Comparison of ENCODE assay signal across 14 cellular contexts in the genomic region with DNA sequence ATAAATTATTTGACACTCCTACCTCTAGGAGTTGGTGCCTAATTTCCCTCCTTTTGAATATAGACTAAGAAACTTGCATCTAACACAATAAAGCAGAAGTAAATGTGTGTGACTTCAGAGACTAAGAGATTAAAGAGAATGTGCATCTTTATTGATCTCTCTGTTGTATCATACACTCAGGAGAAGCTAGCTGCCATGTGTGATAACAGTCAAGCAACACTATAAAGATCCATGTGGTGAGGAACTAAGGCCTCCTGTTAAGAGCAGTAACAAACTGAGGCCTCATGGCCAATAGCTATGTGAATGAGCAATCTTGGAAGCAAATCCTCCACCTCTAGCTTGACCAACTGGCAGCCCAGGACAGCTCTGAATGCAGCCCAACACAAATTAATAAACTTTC. TPM values are rescaled to one million over a fixed set of nuclear protein-coding genes. Genes with fewer than 3 reads are reported as not detected.
DNase-seq lines count a peak whose midpoint lies in the region; ATAC-seq, FAIRE-seq and TF ChIP-seq lines count a peak whose summit lies in the region.
"Had no signal": no experiment of that assay in that cellular context is flagged by ENCODE, and none has a peak within 500 bp of the region (broad histone marks: within the 10 kb centered on the region; RNA-seq: fewer than 3 reads in every experiment).

No MANE protein-coding gene starts in this region.

- FAIRE-seq in urothelium cell line (lab: Jason Lieb, UNC): no peak
- FAIRE-seq: colon had no signal

- intact Hi-C loops in Calu3 (cut with micrococcal nuclease; ENCODE audit: unreplicated experiment): loop anchor here (5.0 to 10.0 kb wide), 4 partner anchors 193 to 330 kb away; a partner anchor contains a TSS

- ATAC-seq in GM18909 (IDR thresholded peaks at IDR 0.05; ENCODE audit: poor library complexity, unreplicated experiment) (peak; percentile 22), HG03457 (IDR thresholded peaks at IDR 0.05; ENCODE audit: unreplicated experiment) (no peak)

- POLR2A ChIA-PET in GM10248 (lab: Yijun Ruan, JAX): no interaction called here

- H3K27ac Mint-ChIP-seq in Calu3 (ENCODE audit: unreplicated experiment): no peak overlapping the region
- H3K27ac Mint-ChIP-seq: activated CD4-positive, alpha-beta memory T cell treated with anti-CD3 and anti-CD28 coated beads for 36 hours; activated naive CD4-positive, alpha-beta T cell treated with anti-CD3 and anti-CD28 coated beads, Interleukin-2, amount 50 U/mL, for 24 hours had no signal

- peak overlapping the region; percentile 9 for H3K4me3 Mint-ChIP-seq in Calu3 (ENCODE audit: low read depth, unreplicated experiment)
- H3K4me3 Mint-ChIP-seq: activated CD4-positive, alpha-beta memory T cell treated with anti-CD3 and anti-CD28 coated beads for 36 hours; activated naive CD4-positive, alpha-beta T cell treated with anti-CD3 and anti-CD28 coated beads, Interleukin-2, amount 50 U/mL, for 24 hours had no signal

- no peaks in the 10 kb centered on the region for H3K9me3 Mint-ChIP-seq in Calu3 (ENCODE audit: low read depth, unreplicated experiment)
- H3K9me3 Mint-ChIP-seq: activated naive CD4-positive, alpha-beta T cell treated with anti-CD3 and anti-CD28 coated beads, Interleukin-2, amount 50 U/mL, for 24 hours had no signal

- CTCF ChIA-PET in Calu3 (lab: Charles Lee) (no interaction called here), GM10248 (lab: Yijun Ruan, JAX) (interaction anchor here (0.7 to 1.6 kb wide), 3 partner anchors 18 to 478 kb away, joined by 3 to 5 read pairs (median 3); no protein-coding TSS in a partner anchor)

- TF ChIP-seq POLR2A in erythroblast (IDR thresholded peaks at IDR 0.05; ENCODE audit: low read length): no peak

- TF ChIP-seq CTCF in Calu3 (IDR thresholded peaks at IDR 0.05; ENCODE audit: unreplicated experiment) (no peak), GM10248 (IDR thresholded peaks at IDR 0.05; ENCODE audit: control extremely low read depth, extremely low read depth, low read depth, missing control alignments) (no peak)

- H3K27me3 Mint-ChIP-seq in Calu3 (ENCODE audit: unreplicated experiment): no peaks in the 10 kb centered on the region
- H3K27me3 Mint-ChIP-seq: activated CD4-positive, alpha-beta memory T cell treated with anti-CD3 and anti-CD28 coated beads for 36 hours; activated naive CD4-positive, alpha-beta T cell treated with anti-CD3 and anti-CD28 coated beads, Interleukin-2, amount 50 U/mL, for 24 hours had no signal

- peaks cover 15% of the 10 kb centered on the region for H3K36me3 Mint-ChIP-seq in Calu3 (ENCODE audit: insufficient read depth, unreplicated experiment)
- H3K36me3 Mint-ChIP-seq: activated naive CD4-positive, alpha-beta T cell treated with anti-CD3 and anti-CD28 coated beads, Interleukin-2, amount 50 U/mL, for 24 hours had no signal

- H3K4me1 Mint-ChIP-seq in Calu3 (ENCODE audit: low read depth, unreplicated experiment): peaks cover 48% of the 10 kb centered on the region

- no peak for DNase-seq in Calu3
- DNase-seq in NCI-H526 treated with DMSO at 0.1 percent for 48 hours (lab: John Stamatoyannopoulos, UW): peak; percentile 7
- peak; percentile 3 to 55 for DNase-seq in erythroblast (lab: John Stamatoyannopoulos, UW)
- DNase-seq in DMS 273 treated with DMSO at 0.1 percent for 48 hours (lab: John Stamatoyannopoulos, UW): no peak
- no peak for DNase-seq in urothelium cell line (ENCODE audit: low spot score)
- no peak for DNase-seq in GM10248 (ENCODE audit: extremely low spot score)
- DNase-seq: activated CD4-positive, alpha-beta memory T cell treated with anti-CD3 and anti-CD28 coated beads for 36 hours; IMR-90; NCI-H2227 treated with DMSO at 0.1 percent for 48 hours; stimulated activated CD8-positive, alpha-beta memory T cell treated with anti-CD3 and anti-CD28 coated beads, Interleukin-4, amount 100 ng/mL, for 48 hours had no signal

- no TSS peak for BruUV-seq in Calu3 (replicated peaks; lab: Mats Ljungman, UMichigan)

RNA-seq across cellular contexts. Expression of a gene that starts 3.4 kb away (rescaled TPM):
- 33.1 and 40.5 TPM in 2 replicates for total RNA-seq in Calu3 (2022)

Comparison
In these comparisons a context has a peak if more than half of its experiments do, and no peak if none do; other contexts are left out.
1. DNase-seq: peak in NCI-H526 treated with DMSO at 0.1 percent for 48 hours (single experiment) and erythroblast (2 of 2); none in Calu3 (single experiment), DMS 273 treated with DMSO at 0.1 percent for 48 hours (single experiment), urothelium cell line (single experiment) and GM10248 (single experiment).